ENCODE assay signal across 1 cellular context in genomic region chr17:19389386-19389785, GRCh38.
TF ChIP-seq lines count a peak whose summit lies in the region.

No MANE protein-coding gene starts in this region.

TF ChIP-seq in H1, 55 proteins besides CTCF, POLR2A, EP300 and RAD21:
- no peak for TF ChIP-seq SP1 (IDR thresholded peaks at IDR 0.05; ENCODE audit: low read depth, low read length)
- TF ChIP-seq EGR1 (IDR thresholded peaks at IDR 0.05; ENCODE audit: borderline replicate concordance, low read depth, low read length), result no peak
- no peak for TF ChIP-seq POU5F1 (IDR thresholded peaks at IDR 0.05; ENCODE audit: low read depth, low read length)
- TF ChIP-seq, protein P1, sequence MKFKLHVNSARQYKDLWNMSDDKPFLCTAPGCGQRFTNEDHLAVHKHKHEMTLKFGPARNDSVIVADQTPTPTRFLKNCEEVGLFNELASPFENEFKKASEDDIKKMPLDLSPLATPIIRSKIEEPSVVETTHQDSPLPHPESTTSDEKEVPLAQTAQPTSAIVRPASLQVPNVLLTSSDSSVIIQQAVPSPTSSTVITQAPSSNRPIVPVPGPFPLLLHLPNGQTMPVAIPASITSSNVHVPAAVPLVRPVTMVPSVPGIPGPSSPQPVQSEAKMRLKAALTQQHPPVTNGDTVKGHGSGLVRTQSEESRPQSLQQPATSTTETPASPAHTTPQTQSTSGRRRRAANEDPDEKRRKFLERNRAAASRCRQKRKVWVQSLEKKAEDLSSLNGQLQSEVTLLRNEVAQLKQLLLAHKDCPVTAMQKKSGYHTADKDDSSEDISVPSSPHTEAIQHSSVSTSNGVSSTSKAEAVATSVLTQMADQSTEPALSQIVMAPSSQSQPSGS (IDR thresholded peaks at IDR 0.05; ENCODE audit: low read length), result no peak
